8 cellular contexts compared by ENCODE assay signal in genomic region chr3:52670621-52671521, GRCh38. TPM values are rescaled to one million over a fixed set of nuclear protein-coding genes. Genes with fewer than 3 reads are reported as not detected.
A peak's percentile ranks its signal among the peaks of the same experiment; 100 is the strongest.
DNase-seq lines count a peak whose midpoint lies in the region; ATAC-seq, FAIRE-seq and TF ChIP-seq lines count a peak whose summit lies in the region.

No MANE protein-coding gene starts in this region.

- no peaks in the 10 kb centered on the region for H4K20me1 ChIP-seq in HepG2 (ENCODE audit: insufficient read depth, low read length)

- H2AFZ ChIP-seq in HepG2 (ENCODE audit: low read length) = no peak overlapping the region

- BruUV-seq in HepG2 (replicated peaks; lab: Mats Ljungman, UMichigan) = no TSS peak

- no peak overlapping the region for H3K4me2 ChIP-seq in HepG2 (ENCODE audit: low read depth, low read length)

- TF ChIP-seq RAD21 in HepG2 (CRISPR knock-in tag; IDR thresholded peaks at IDR 0.05) = no peak

- TF ChIP-seq POLR2A in HepG2 (IDR thresholded peaks at IDR 0.05; ENCODE audit: insufficient read depth in 1 of 2, low read depth in 2 of 2, low read length in 2 of 2) = no peak

- POLR2A ChIA-PET in HepG2 (lab: Yijun Ruan, JAX) = no interaction called here

- H3K4me1 ChIP-seq in ascending aorta (peaks cover 0 to 9% of the 10 kb centered on the region in 2 donors), HepG2 (ENCODE audit: insufficient read depth, low read length) (no peaks in the 10 kb centered on the region), tibial artery (peaks cover 0 to 21% (median 12%) of the 10 kb centered on the region in 4 donors)

- H3K4me3 ChIP-seq in HFF-Myc (replicated peaks; ENCODE audit: low read depth, low read length) (no peak overlapping the region), ascending aorta (peak overlapping the region in 1 of 2 donors; percentile 4), HepG2 (replicated peaks in 1 of 3; ENCODE audit: insufficient read depth in 1 of 3, low read depth in 2 of 3, low read length in 3 of 3) (no peak overlapping the region), tibial artery (no peak overlapping the region)

- intact Hi-C loops in ascending aorta (cut with DNase I) = loop anchor here (1.0 kb wide), 1 partner anchor 15 kb away; the partner anchor contains the start of gene GNL3
- intact Hi-C loops in HepG2 (cut with micrococcal nuclease; ENCODE audit: unreplicated experiment) = no loop called here
- intact Hi-C loops in tibial artery (cut with DNase I; ENCODE audit: low total_unique reads) = no loop called here
- intact Hi-C loops in left colon (cut with DNase I, micrococcal nuclease) = no loop called here

- TF ChIP-seq CTCF in GM13976 (IDR thresholded peaks at IDR 0.05; ENCODE audit: borderline replicate concordance, control extremely low read depth, extremely low read depth, insufficient read depth, missing control alignments) (no peak), HFF-Myc (IDR thresholded peaks at IDR 0.05; ENCODE audit: low read depth, low read length, missing control alignments) (no peak), ascending aorta (IDR thresholded peaks at IDR 0.05) (no peak), HepG2 (CRISPR knock-in tag; IDR thresholded peaks at IDR 0.05) (no peak), tibial artery (IDR thresholded peaks at IDR 0.05) (no peak)

- H3K27ac ChIP-seq in ascending aorta = peak overlapping the region; percentile 59 to 70
- H3K27ac ChIP-seq in HepG2 (ENCODE audit: extremely low read length, insufficient read depth, low read length) = no peak overlapping the region
- H3K27ac ChIP-seq in tibial artery = peak overlapping the region; percentile 43 to 50

- ATAC-seq in HepG2 (no peak), left colon (no peak)

- H3K9me3 ChIP-seq in ascending aorta (no peaks in the 10 kb centered on the region), HepG2 (ENCODE audit: low read length) (no peaks in the 10 kb centered on the region), tibial artery (no peaks in the 10 kb centered on the region)

- in situ Hi-C loops in GM13976 (cut with MboI; ENCODE audit: low sequenced_read_pairs, unreplicated experiment) (no loop called here), HepG2 (cut with HindIII; ENCODE audit: extremely low pct_ligation_motif_present, low pct_unique_long_range_greater_than_20kb) (no loop called here)

- no peaks in the 10 kb centered on the region for H3K27me3 ChIP-seq in ascending aorta
- H3K27me3 ChIP-seq in HepG2 (ENCODE audit: control insufficient read depth in 1 of 2, insufficient read depth in 2 of 2, low read length in 2 of 2) = no peaks in the 10 kb centered on the region
- no peaks in the 10 kb centered on the region for H3K27me3 ChIP-seq in tibial artery

- CTCF ChIA-PET in HepG2 (lab: Yijun Ruan, JAX; ENCODE audit: low intra/inter-chr PET ratio, low total read pairs) = no interaction called here

- no peak for TF ChIP-seq EP300 in HepG2 (IDR thresholded peaks at IDR 0.05; ENCODE audit: low read depth in 2 of 2, low read length in 2 of 2)
- TF ChIP-seq EP300 in HepG2 (CRISPR knock-in tag; IDR thresholded peaks at IDR 0.05; ENCODE audit: borderline replicate concordance) = no peak

- DNase-seq in GM13976 (ENCODE audit: low spot score) = peak; percentile 30
- DNase-seq in HFF-Myc (ENCODE audit: extremely low read depth, low read depth) = peak; percentile 99
- DNase-seq in NCI-H460 (ENCODE audit: extremely low read depth, low read depth) = peak; percentile 30
- DNase-seq in ascending aorta (ENCODE audit: low spot score in 2 of 2) = peak in 1 of 2 donors; percentile 77
- peak; percentile 32 for DNase-seq in HepG2 (ENCODE audit: low spot score)
- DNase-seq in tibial artery = peak in 1 of 2 donors; percentile 36
- DNase-seq in left colon = no peak
- DNase-seq in SHP77 (lab: John Stamatoyannopoulos, UW) = no peak

- H3K36me3 ChIP-seq in ascending aorta = peaks cover 28 to 60% of the 10 kb centered on the region in 2 donors
- H3K36me3 ChIP-seq in HepG2 (replicated peaks in 1 of 2; ENCODE audit: control insufficient read depth in 1 of 2, insufficient read depth in 2 of 2, low read length in 2 of 2) = peaks cover 14 to 48% of the 10 kb centered on the region in 2 experiments
- peaks cover 6 to 63% (median 22%) of the 10 kb centered on the region in 3 donors for H3K36me3 ChIP-seq in tibial artery

- WGBS in HepG2 (ENCODE audit: low lambda C conversion rate) = 96% methylated on average over 9 of the region's 9 CpGs

- no peak for FAIRE-seq in HepG2 (lab: Jason Lieb, UNC)

- H3K9ac ChIP-seq in HepG2 (ENCODE audit: insufficient read depth, low read depth, low read length) = no peak overlapping the region

- peaks cover 3% of the 10 kb centered on the region for H3K79me2 ChIP-seq in HepG2 (ENCODE audit: insufficient read depth, low read length)

RNA-seq across cellular contexts. Expression of gene PBRM1, which starts 14.8 kb away (rescaled TPM):
- 32.1 and 38.2 TPM in 2 replicates for total RNA-seq in NCI-H460 (2014; rRNA removed; shearing (Covaris generic))
- 11.5 and 11.9 TPM in 2 replicates for polyA plus RNA-seq in NCI-H460 (2014; cell fraction: nucleus; rRNA removed)
- total RNA-seq in ascending aorta (36.7 TPM), HepG2 (2016; rRNA removed; fragmentation: Illumina TruSeq; extraction: Trizol) (33.2 and 47.0 TPM in 2 replicates), left colon (10 to 100 TPM; 53.0 to 57.0 TPM)
- total RNA-seq in HepG2 (2016; cell fraction: cytosol; rRNA removed; fragmentation: Illumina TruSeq; extraction: Trizol; ENCODE audit: low read depth) = 5.1 and 8.0 TPM in 2 replicates
- total RNA-seq in HepG2 (2016; cell fraction: insoluble cytoplasmic fraction; rRNA removed; fragmentation: Illumina TruSeq; extraction: Trizol) = 33.8 and 40.2 TPM in 2 replicates
- 13.4 and 13.8 TPM in 2 replicates for total RNA-seq in HepG2 (2016; cell fraction: membrane; rRNA removed; fragmentation: Illumina TruSeq; extraction: Trizol)
- total RNA-seq in HepG2 (2016; cell fraction: nucleus; rRNA removed; fragmentation: Illumina TruSeq; extraction: Trizol) = 49.5 and 50.7 TPM in 2 replicates
- polyA plus RNA-seq in HepG2 (2011; rRNA removed) = 9.6 and 10.9 TPM in 2 replicates
- polyA plus RNA-seq in HepG2 (2011; cell fraction: cytosol; rRNA removed) = 6.0 and 7.9 TPM in 2 replicates
- 15.1 and 15.8 TPM in 2 replicates for polyA plus RNA-seq in HepG2 (2011; cell fraction: nucleus; rRNA removed)
- polyA plus RNA-seq in HepG2 (2012) = 10.4 and 11.8 TPM in 2 replicates
- polyA plus RNA-seq in HepG2 (2016; cell fraction: cytosol; fragmentation: Illumina TruSeq; extraction: Trizol; ENCODE audit: low read depth) = 0.65 and 1.2 TPM in 2 replicates
- 19.3 and 20.8 TPM in 2 replicates for polyA plus RNA-seq in HepG2 (2016; cell fraction: insoluble cytoplasmic fraction; fragmentation: Illumina TruSeq; extraction: Trizol; ENCODE audit: low read depth)
- 1.9 and 2.1 TPM in 2 replicates for polyA plus RNA-seq in HepG2 (2016; cell fraction: membrane; fragmentation: Illumina TruSeq; extraction: Trizol; ENCODE audit: low read depth)
- 22.8 and 26.1 TPM in 2 replicates for polyA plus RNA-seq in HepG2 (2016; cell fraction: nucleus; fragmentation: Illumina TruSeq; extraction: Trizol; ENCODE audit: insufficient read depth, low read depth)
- 25.3 and 61.3 TPM in 2 replicates for polyA minus RNA-seq in HepG2 (2011; rRNA and poly(A)+ RNA removed; ENCODE audit: low replicate concordance)
- polyA minus RNA-seq in HepG2 (2011; cell fraction: cytosol; rRNA and poly(A)+ RNA removed) = 22.6 and 23.7 TPM in 2 replicates
- polyA minus RNA-seq in HepG2 (2011; cell fraction: nucleus; rRNA and poly(A)+ RNA removed) = 57.8 and 69.2 TPM in 2 replicates

RNA-seq across cellular contexts. Expression of gene GNL3, which starts 15.0 kb away (rescaled TPM):
- total RNA-seq in NCI-H460 (2014; rRNA removed; shearing (Covaris generic)) = 173 and 174 TPM in 2 replicates
- polyA plus RNA-seq in NCI-H460 (2014; cell fraction: nucleus; rRNA removed) = 243 and 266 TPM in 2 replicates
- total RNA-seq in ascending aorta (50.4 TPM), HepG2 (2016; rRNA removed; fragmentation: Illumina TruSeq; extraction: Trizol) (257 and 281 TPM in 2 replicates), left colon (10 to 100 TPM; 40.8 to 56.5 TPM)
- total RNA-seq in HepG2 (2016; cell fraction: cytosol; rRNA removed; fragmentation: Illumina TruSeq; extraction: Trizol; ENCODE audit: low read depth) = 60.4 and 64.3 TPM in 2 replicates
- total RNA-seq in HepG2 (2016; cell fraction: insoluble cytoplasmic fraction; rRNA removed; fragmentation: Illumina TruSeq; extraction: Trizol) = 257 and 284 TPM in 2 replicates
- total RNA-seq in HepG2 (2016; cell fraction: membrane; rRNA removed; fragmentation: Illumina TruSeq; extraction: Trizol) = 76.1 and 91.0 TPM in 2 replicates
- 252 and 273 TPM in 2 replicates for total RNA-seq in HepG2 (2016; cell fraction: nucleus; rRNA removed; fragmentation: Illumina TruSeq; extraction: Trizol)
- 91.7 and 129 TPM in 2 replicates for polyA plus RNA-seq in HepG2 (2011; rRNA removed)
- 37.1 and 48.9 TPM in 2 replicates for polyA plus RNA-seq in HepG2 (2011; cell fraction: cytosol; rRNA removed)
- polyA plus RNA-seq in HepG2 (2011; cell fraction: nucleus; rRNA removed) = 185 and 204 TPM in 2 replicates
- 118 and 153 TPM in 2 replicates for polyA plus RNA-seq in HepG2 (2012)
- 27.6 and 27.7 TPM in 2 replicates for polyA plus RNA-seq in HepG2 (2016; cell fraction: cytosol; fragmentation: Illumina TruSeq; extraction: Trizol; ENCODE audit: low read depth)
- polyA plus RNA-seq in HepG2 (2016; cell fraction: insoluble cytoplasmic fraction; fragmentation: Illumina TruSeq; extraction: Trizol; ENCODE audit: low read depth) = 214 and 224 TPM in 2 replicates
- polyA plus RNA-seq in HepG2 (2016; cell fraction: membrane; fragmentation: Illumina TruSeq; extraction: Trizol; ENCODE audit: low read depth) = 41.7 and 44.4 TPM in 2 replicates
- polyA plus RNA-seq in HepG2 (2016; cell fraction: nucleus; fragmentation: Illumina TruSeq; extraction: Trizol; ENCODE audit: insufficient read depth, low read depth) = 336 and 359 TPM in 2 replicates
- 38.6 and 73.5 TPM in 2 replicates for polyA minus RNA-seq in HepG2 (2011; rRNA and poly(A)+ RNA removed; ENCODE audit: low replicate concordance)
- polyA minus RNA-seq in HepG2 (2011; cell fraction: cytosol; rRNA and poly(A)+ RNA removed) = 34.7 and 37.7 TPM in 2 replicates
- 291 and 322 TPM in 2 replicates for polyA minus RNA-seq in HepG2 (2011; cell fraction: nucleus; rRNA and poly(A)+ RNA removed)

RNA-seq across cellular contexts. Expression of gene GLT8D1, which starts 34.7 kb away (rescaled TPM):
- total RNA-seq in NCI-H460 (2014; rRNA removed; shearing (Covaris generic)) = 53.5 and 58.6 TPM in 2 replicates
- 76.2 and 85.1 TPM in 2 replicates for polyA plus RNA-seq in NCI-H460 (2014; cell fraction: nucleus; rRNA removed)
- total RNA-seq in ascending aorta (38.3 TPM), HepG2 (2016; rRNA removed; fragmentation: Illumina TruSeq; extraction: Trizol) (65.1 and 110 TPM in 2 replicates), left colon (10 to 100 TPM; 27.8 to 29.0 TPM)
- 26.1 and 37.4 TPM in 2 replicates for total RNA-seq in HepG2 (2016; cell fraction: cytosol; rRNA removed; fragmentation: Illumina TruSeq; extraction: Trizol; ENCODE audit: low read depth)
- total RNA-seq in HepG2 (2016; cell fraction: insoluble cytoplasmic fraction; rRNA removed; fragmentation: Illumina TruSeq; extraction: Trizol) = 57.9 and 103 TPM in 2 replicates
- 58.5 and 71.5 TPM in 2 replicates for total RNA-seq in HepG2 (2016; cell fraction: membrane; rRNA removed; fragmentation: Illumina TruSeq; extraction: Trizol)
- total RNA-seq in HepG2 (2016; cell fraction: nucleus; rRNA removed; fragmentation: Illumina TruSeq; extraction: Trizol) = 95.9 and 108 TPM in 2 replicates
- polyA plus RNA-seq in HepG2 (2011; rRNA removed) = 109 and 121 TPM in 2 replicates
- 73.3 and 91.3 TPM in 2 replicates for polyA plus RNA-seq in HepG2 (2011; cell fraction: cytosol; rRNA removed)
- 70.1 and 84.3 TPM in 2 replicates for polyA plus RNA-seq in HepG2 (2011; cell fraction: nucleus; rRNA removed)
- 73.6 and 98.8 TPM in 2 replicates for polyA plus RNA-seq in HepG2 (2012)
- 24.2 and 36.5 TPM in 2 replicates for polyA plus RNA-seq in HepG2 (2016; cell fraction: cytosol; fragmentation: Illumina TruSeq; extraction: Trizol; ENCODE audit: low read depth)
- 69.1 and 71.8 TPM in 2 replicates for polyA plus RNA-seq in HepG2 (2016; cell fraction: insoluble cytoplasmic fraction; fragmentation: Illumina TruSeq; extraction: Trizol; ENCODE audit: low read depth)
- 43.6 and 60.3 TPM in 2 replicates for polyA plus RNA-seq in HepG2 (2016; cell fraction: membrane; fragmentation: Illumina TruSeq; extraction: Trizol; ENCODE audit: low read depth)
- 167 and 178 TPM in 2 replicates for polyA plus RNA-seq in HepG2 (2016; cell fraction: nucleus; fragmentation: Illumina TruSeq; extraction: Trizol; ENCODE audit: insufficient read depth, low read depth)
- polyA minus RNA-seq in HepG2 (2011; rRNA and poly(A)+ RNA removed; ENCODE audit: low replicate concordance) = 39.4 and 50.8 TPM in 2 replicates
- 36.1 and 37.9 TPM in 2 replicates for polyA minus RNA-seq in HepG2 (2011; cell fraction: cytosol; rRNA and poly(A)+ RNA removed)
- polyA minus RNA-seq in HepG2 (2011; cell fraction: nucleus; rRNA and poly(A)+ RNA removed) = 33.9 and 50.1 TPM in 2 replicates

RNA-seq across cellular contexts. Expression of gene SPCS1, which starts 35.0 kb away (rescaled TPM):
- total RNA-seq in NCI-H460 (2014; rRNA removed; shearing (Covaris generic)) = 172 and 198 TPM in 2 replicates
- polyA plus RNA-seq in NCI-H460 (2014; cell fraction: nucleus; rRNA removed) = 108 and 171 TPM in 2 replicates
- 170 TPM for total RNA-seq in ascending aorta
- 100 and 120 TPM in 2 replicates for total RNA-seq in HepG2 (2016; rRNA removed; fragmentation: Illumina TruSeq; extraction: Trizol)
- 40.5 and 45.6 TPM in 2 replicates for total RNA-seq in HepG2 (2016; cell fraction: cytosol; rRNA removed; fragmentation: Illumina TruSeq; extraction: Trizol; ENCODE audit: low read depth)
- 101 and 120 TPM in 2 replicates for total RNA-seq in HepG2 (2016; cell fraction: insoluble cytoplasmic fraction; rRNA removed; fragmentation: Illumina TruSeq; extraction: Trizol)
- total RNA-seq in HepG2 (2016; cell fraction: membrane; rRNA removed; fragmentation: Illumina TruSeq; extraction: Trizol) = 58.3 and 62.1 TPM in 2 replicates
- 98.8 and 103 TPM in 2 replicates for total RNA-seq in HepG2 (2016; cell fraction: nucleus; rRNA removed; fragmentation: Illumina TruSeq; extraction: Trizol)
- 61.8 and 84.6 TPM in 2 replicates for polyA plus RNA-seq in HepG2 (2011; rRNA removed)
- 92.3 and 116 TPM in 2 replicates for polyA plus RNA-seq in HepG2 (2011; cell fraction: cytosol; rRNA removed)
- polyA plus RNA-seq in HepG2 (2011; cell fraction: nucleus; rRNA removed) = 20.3 and 25.6 TPM in 2 replicates
- 100 and 134 TPM in 2 replicates for polyA plus RNA-seq in HepG2 (2012)
- 78.3 and 89.5 TPM in 2 replicates for polyA plus RNA-seq in HepG2 (2016; cell fraction: cytosol; fragmentation: Illumina TruSeq; extraction: Trizol; ENCODE audit: low read depth)
- polyA plus RNA-seq in HepG2 (2016; cell fraction: insoluble cytoplasmic fraction; fragmentation: Illumina TruSeq; extraction: Trizol; ENCODE audit: low read depth) = 176 and 187 TPM in 2 replicates
- polyA plus RNA-seq in HepG2 (2016; cell fraction: membrane; fragmentation: Illumina TruSeq; extraction: Trizol; ENCODE audit: low read depth) = 91.4 and 105 TPM in 2 replicates
- polyA plus RNA-seq in HepG2 (2016; cell fraction: nucleus; fragmentation: Illumina TruSeq; extraction: Trizol; ENCODE audit: insufficient read depth, low read depth) = 241 and 261 TPM in 2 replicates
- polyA minus RNA-seq in HepG2 (2011; rRNA and poly(A)+ RNA removed; ENCODE audit: low replicate concordance) = 76.0 and 91.3 TPM in 2 replicates
- polyA minus RNA-seq in HepG2 (2011; cell fraction: cytosol; rRNA and poly(A)+ RNA removed) = 48.9 and 80.5 TPM in 2 replicates
- polyA minus RNA-seq in HepG2 (2011; cell fraction: nucleus; rRNA and poly(A)+ RNA removed) = 23.1 and 23.6 TPM in 2 replicates
- 100 to 1,000 TPM in 1 of 2 donors, 10 to 100 TPM in 1; 95.4 to 101 TPM for total RNA-seq in left colon

Comparison
In these comparisons a context has a peak if more than half of its experiments do, and no peak if none do; other contexts are left out.
1. DNase-seq: peak in GM13976 (single experiment), HFF-Myc (single experiment), NCI-H460 (single experiment) and HepG2 (single experiment); none in left colon (0 of 2) and SHP77 (0 of 2).